ENCODE assay signal across 8 cellular contexts in genomic region chr4:971670-972500, GRCh38. TPM values are rescaled to one million over a fixed set of nuclear protein-coding genes. Genes with fewer than 3 reads are reported as not detected.
DNase-seq lines count a peak whose midpoint lies in the region; ATAC-seq, FAIRE-seq and TF ChIP-seq lines count a peak whose summit lies in the region.
"Had no signal": no experiment of that assay in that cellular context is flagged by ENCODE, and none has a peak within 500 bp of the region (broad histone marks: within the 10 kb centered on the region; RNA-seq: fewer than 3 reads in every experiment).

No MANE protein-coding gene starts in this region.

- H3K9me3 ChIP-seq in HEK293 (ENCODE audit: control insufficient read depth, insufficient read depth, low read depth, low read length) (no peaks in the 10 kb centered on the region), right cardiac atrium (ENCODE audit: control insufficient read depth, low read length) (no peaks in the 10 kb centered on the region), small intestine (ENCODE audit: control insufficient read depth, low read depth) (no peaks in the 10 kb centered on the region)

- TF ChIP-seq CTCF in HEK293 (tag by site-specific recombination; IDR thresholded peaks at IDR 0.05) (no peak), WI38 (IDR thresholded peaks at IDR 0.05; ENCODE audit: low read depth, low read length) (no peak)

- H3K36me3 ChIP-seq in HEK293 (ENCODE audit: control insufficient read depth in 2 of 2, insufficient read depth in 1 of 2, low read length in 2 of 2) (peaks cover 0 to under 1% of the 10 kb centered on the region in 2 experiments; a peak in 1 of 3 replicates), small intestine (ENCODE audit: control insufficient read depth in 2 of 2, insufficient read depth in 2 of 2, low read length in 2 of 2) (no peaks in the 10 kb centered on the region)

- no peak for ATAC-seq in right cardiac atrium
- ATAC-seq in HG03025 (IDR thresholded peaks at IDR 0.05; ENCODE audit: low FRiP score, unreplicated experiment), result no peak

- FAIRE-seq in small intestine (lab: Jason Lieb, UNC), result no peak

- intact Hi-C loops in right cardiac atrium (cut with DNase I) (no loop called here), posterior vena cava (cut with DNase I) (loop anchor here in 1 of 2 donors (1.0 kb wide), 1 partner anchor 75 kb away; no protein-coding TSS in a partner anchor)

- no peak overlapping the region for H3K27ac ChIP-seq in HEK293 (ENCODE audit: extremely low read depth, low read depth, low read length)
- no peak overlapping the region for H3K27ac ChIP-seq in right cardiac atrium (ENCODE audit: low read length)
- H3K27ac ChIP-seq in small intestine (ENCODE audit: low read depth in 1 of 2, low read length in 1 of 2), result peak overlapping the region; percentile 87 to 93

- POLR2A ChIA-PET in HEK293 (lab: Yijun Ruan, JAX), result no interaction called here

- H3K27me3 ChIP-seq in right cardiac atrium (ENCODE audit: control insufficient read depth, insufficient read depth) (no peaks in the 10 kb centered on the region), small intestine (ENCODE audit: control insufficient read depth in 2 of 2, insufficient read depth in 2 of 2, low read length in 2 of 2) (no peaks in the 10 kb centered on the region)

- DNase-seq in right cardiac atrium (peak; percentile 17 to 56 (median 42)), small intestine (peak; percentile 97), NCI-H2227 (lab: John Stamatoyannopoulos, UW; ENCODE audit: unreplicated experiment) (no peak), posterior vena cava (ENCODE audit: low spot score) (no peak)
- DNase-seq: NCI-H1048 had no signal

- no peaks in the 10 kb centered on the region for H3K4me1 ChIP-seq in HEK293 (ENCODE audit: control insufficient read depth, insufficient read depth, low read length)
- peaks cover 3% of the 10 kb centered on the region for H3K4me1 ChIP-seq in right cardiac atrium (ENCODE audit: control insufficient read depth, insufficient read depth, low read length)
- H3K4me1 ChIP-seq in small intestine (ENCODE audit: control insufficient read depth in 2 of 2, insufficient read depth in 1 of 2, low read depth in 1 of 2, low read length in 1 of 2), result peaks cover 7 to 9% of the 10 kb centered on the region in 2 donors

- H3K4me3 ChIP-seq in HEK293 (ENCODE audit: low read depth, low read length) (no peak overlapping the region), WI38 (ENCODE audit: low read depth, low read length) (peak overlapping the region; percentile 77), right cardiac atrium (ENCODE audit: low read length) (no peak overlapping the region), small intestine (ENCODE audit: low read depth in 1 of 2, low read length in 2 of 2) (peak overlapping the region; percentile 83 to 95)

- CTCF ChIA-PET in HEK293 (lab: Yijun Ruan, JAX), result no interaction called here

- 65% methylated on average over 24 of the region's 24 CpGs for WGBS in right cardiac atrium
- WGBS in small intestine, 3 donors, result 14 to 48% (median 35%) methylated on average over 20 to 24 of the region's 24 CpGs

TF ChIP-seq in HEK293, 187 proteins besides CTCF, POLR2A, EP300 and RAD21:
- TF ChIP-seq ZNF169 (tag by site-specific recombination; IDR thresholded peaks at IDR 0.05) (no peak), GLIS2 (tag by site-specific recombination; IDR thresholded peaks at IDR 0.05) (peak; percentile 30; the same call in 1 of the 2 replicates), ZNF623 (tag by site-specific recombination; IDR thresholded peaks at IDR 0.05) (no peak), KLF1 (tag by site-specific recombination; IDR thresholded peaks at IDR 0.05) (peak; percentile 92), ZNF843 (tag by site-specific recombination; IDR thresholded peaks at IDR 0.05) (no peak), ZFP3 (tag by site-specific recombination; IDR thresholded peaks at IDR 0.05; ENCODE audit: low read depth) (no peak)

RNA-seq across cellular contexts. Expression of gene DGKQ, which starts 1.5 kb away (rescaled TPM):
- total RNA-seq in right cardiac atrium, result 1 to 10 TPM; 4.5 to 4.9 (median 4.6) TPM
- polyA plus RNA-seq in right cardiac atrium, result 3.6 TPM
- 10 to 100 TPM; 18.9 to 42.3 (median 31.6) TPM for polyA plus RNA-seq in small intestine
- 10 to 100 TPM; 10.8 to 11.9 TPM for total RNA-seq in posterior vena cava

RNA-seq across cellular contexts. Expression of gene IDUA, which starts 15.0 kb away (rescaled TPM):
- 10 to 100 TPM; 14.7 to 17.4 (median 17.1) TPM for total RNA-seq in right cardiac atrium
- 8.5 TPM for polyA plus RNA-seq in right cardiac atrium
- polyA plus RNA-seq in small intestine, result 10 to 100 TPM; 10.8 to 13.2 (median 13.0) TPM
- 10 to 100 TPM; 19.0 to 29.0 TPM for total RNA-seq in posterior vena cava

RNA-seq across cellular contexts. Expression of gene SLC26A1, which starts 21.3 kb away (rescaled TPM):
- total RNA-seq in right cardiac atrium, result under 1 TPM in 2 of 4 donors, not detected in 2; 0.36 to 0.37 TPM
- 0.34 TPM for polyA plus RNA-seq in right cardiac atrium
- polyA plus RNA-seq in small intestine, result 1 to 10 TPM in 2 of 3 donors, under 1 TPM in 1; 0.54 to 3.0 (median 2.5) TPM
- total RNA-seq in posterior vena cava, result under 1 TPM in 1 of 2 donors, not detected in 1; 0.14 TPM

RNA-seq across cellular contexts. Expression of gene FGFRL1, which starts 39.5 kb away (rescaled TPM):
- total RNA-seq in right cardiac atrium, result 10 to 100 TPM; 17.4 to 21.7 (median 20.3) TPM
- polyA plus RNA-seq in right cardiac atrium, result 19.2 TPM
- 10 to 100 TPM in 1 of 3 donors, 1 to 10 TPM in 2; 1.8 to 10.9 (median 4.1) TPM for polyA plus RNA-seq in small intestine
- total RNA-seq in posterior vena cava, result 10 to 100 TPM; 16.2 to 20.7 TPM

RNA-seq across cellular contexts. Expression of gene TMEM175, which starts 39.6 kb away (rescaled TPM):
- total RNA-seq in right cardiac atrium (10 to 100 TPM; 20.9 to 26.0 (median 23.0) TPM), posterior vena cava (10 to 100 TPM; 15.3 to 16.4 TPM)
- polyA plus RNA-seq in right cardiac atrium (31.1 TPM), small intestine (10 to 100 TPM; 23.1 to 29.5 (median 25.4) TPM)

Comparison
In these comparisons a context has a peak if more than half of its experiments do, and no peak if none do; other contexts are left out.
1. H3K27ac ChIP-seq: peak in small intestine (2 of 2); none in HEK293 (single experiment) and right cardiac atrium (single experiment).
2. H3K4me3 ChIP-seq: peak in WI38 (single experiment) and small intestine (2 of 2); none in HEK293 (single experiment) and right cardiac atrium (single experiment).
3. DNase-seq: peak in right cardiac atrium (3 of 3) and small intestine (single experiment); none in NCI-H2227 (single experiment) and posterior vena cava (single experiment).